Comparison of ENCODE assay signal across 2 cellular contexts in genomic region chr13:73932091-73932490, GRCh38.
TF ChIP-seq lines count a peak whose summit lies in the region.

No MANE protein-coding gene starts in this region.

TF ChIP-seq in SK-N-SH, 30 proteins besides CTCF, POLR2A, EP300 and RAD21 (continued from another document):
- TF ChIP-seq PBX3 (IDR thresholded peaks at IDR 0.05): peak; percentile 77
- peak; percentile 58 for TF ChIP-seq TCF12 (IDR thresholded peaks at IDR 0.05)
- TF ChIP-seq FOSL2 (IDR thresholded peaks at IDR 0.05; ENCODE audit: borderline replicate concordance, low read depth): peak; percentile 20; the same call in 1 of the 2 replicates
- no peak for TF ChIP-seq EZH2phosphoT487 (IDR thresholded peaks at IDR 0.05; ENCODE audit: borderline replicate concordance, low read depth)
- TF ChIP-seq FOXJ3 (CRISPR knock-in tag; IDR thresholded peaks at IDR 0.05): no peak
- no peak for TF ChIP-seq NFIC (IDR thresholded peaks at IDR 0.05; ENCODE audit: borderline replicate concordance)
- TF ChIP-seq JUND (IDR thresholded peaks at IDR 0.05): peak; percentile 68
- no peak for TF ChIP-seq POLR2AphosphoS5 (IDR thresholded peaks at IDR 0.05; ENCODE audit: low read depth, low read length)
- no peak for TF ChIP-seq RXRA (IDR thresholded peaks at IDR 0.05; ENCODE audit: borderline replicate concordance, low read depth)
- TF ChIP-seq TEAD4 (IDR thresholded peaks at IDR 0.05; ENCODE audit: borderline replicate concordance, insufficient read depth): peak; percentile 6; the same call in 1 of the 2 replicates

TF ChIP-seq in endothelial cell of umbilical vein, 7 proteins besides CTCF, POLR2A, EP300 and RAD21:
- no peak for TF ChIP-seq MAX (IDR thresholded peaks at IDR 0.05; ENCODE audit: insufficient read depth, insufficient read length)
- TF ChIP-seq FOS (IDR thresholded peaks at IDR 0.05; ENCODE audit: borderline replicate concordance, insufficient read depth, low read length): peak; percentile 24
